22 cellular contexts compared by ENCODE assay signal in the genomic region with DNA sequence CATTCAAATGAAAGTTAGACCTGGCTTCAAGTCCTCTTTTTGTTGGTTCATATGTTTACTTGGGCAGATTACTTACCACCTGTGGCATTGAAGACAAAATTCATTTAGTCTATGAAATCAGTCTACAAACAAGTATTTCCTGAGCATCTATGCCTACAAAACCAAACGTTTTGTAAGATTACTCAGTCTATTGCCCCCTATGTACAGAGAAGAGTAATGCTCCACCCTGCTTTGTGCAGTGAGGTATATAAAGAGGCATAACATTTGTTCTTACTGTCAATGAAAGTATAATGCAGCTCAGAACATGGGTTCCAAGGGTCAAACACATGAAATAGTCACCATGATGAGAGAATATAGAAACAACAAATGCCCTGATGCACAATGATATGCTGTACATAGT.
DNase-seq lines count a peak whose midpoint lies in the region; ATAC-seq and TF ChIP-seq lines count a peak whose summit lies in the region.
"Had no signal": no experiment of that assay in that cellular context is flagged by ENCODE, and none has a peak within 500 bp of the region (broad histone marks: within the 10 kb centered on the region; RNA-seq: fewer than 3 reads in every experiment).

No MANE protein-coding gene starts in this region.

- in situ Hi-C loops in mammary epithelial cell (cut with MboI; ENCODE audit: low sequenced_read_pairs in 2 of 2) = no loop called here

- intact Hi-C loops in mammary epithelial cell (cut with micrococcal nuclease) (no loop called here), breast epithelium (cut with DNase I; ENCODE audit: low total_unique reads) (no loop called here), left ventricle myocardium inferior (cut with micrococcal nuclease) (no loop called here)

- no peak for TF ChIP-seq POLR2A in breast epithelium (IDR thresholded peaks at IDR 0.05)

- CTCF ChIA-PET in mammary epithelial cell (lab: Charles Lee; ENCODE audit: low non-redundant PET) = interaction anchor here (0.6 kb wide), 1 partner anchor 92 kb away, joined by 4 read pairs; no protein-coding TSS in a partner anchor

- 19% methylated on average over 1 of the region's 1 CpG for WGBS in mammary epithelial cell (ENCODE audit: low coverage, missing lambda C conversion rate)

- BruUV-seq in mammary epithelial cell (replicated peaks; lab: Mats Ljungman, UMichigan) = no TSS peak

- H3K9ac ChIP-seq in mammary epithelial cell (ENCODE audit: insufficient read depth, low read length) = no peak overlapping the region
- no peak overlapping the region for H3K9ac ChIP-seq in KMS-11
- H3K9ac ChIP-seq: GM23248 had no signal

- H3K36me3 ChIP-seq in mammary epithelial cell (ENCODE audit: insufficient read depth, low read length) = no peaks in the 10 kb centered on the region
- no peaks in the 10 kb centered on the region for H3K36me3 ChIP-seq in breast epithelium
- no peaks in the 10 kb centered on the region for H3K36me3 ChIP-seq in KMS-11 (ENCODE audit: insufficient read depth)
- H3K36me3 ChIP-seq in left ventricle myocardium inferior = no peaks in the 10 kb centered on the region
- H3K36me3 ChIP-seq: Peyer's patch had no signal

- H3K4me1 ChIP-seq in mammary epithelial cell (ENCODE audit: insufficient read depth, low read length) = no peaks in the 10 kb centered on the region
- H3K4me1 ChIP-seq in breast epithelium = no peaks in the 10 kb centered on the region
- H3K4me1 ChIP-seq in KMS-11 (ENCODE audit: low read depth, poor library complexity, severe bottlenecking) = no peaks in the 10 kb centered on the region
- no peaks in the 10 kb centered on the region for H3K4me1 ChIP-seq in foreskin keratinocyte
- H3K4me1 ChIP-seq in left ventricle myocardium inferior = no peaks in the 10 kb centered on the region
- H3K4me1 ChIP-seq: A549, Peyer's patch had no signal

- no peaks in the 10 kb centered on the region for H3K79me2 ChIP-seq in mammary epithelial cell (ENCODE audit: insufficient read depth, low read length)
- no peaks in the 10 kb centered on the region for H3K79me2 ChIP-seq in KMS-11 (ENCODE audit: insufficient read depth, low read depth)

- H3K27me3 ChIP-seq in mammary epithelial cell (ENCODE audit: insufficient read depth, low read length) (no peaks in the 10 kb centered on the region), breast epithelium (no peaks in the 10 kb centered on the region), KMS-11 (ENCODE audit: insufficient read depth, low read depth) (no peaks in the 10 kb centered on the region), foreskin keratinocyte (peaks cover 3% of the 10 kb centered on the region), left ventricle myocardium inferior (ENCODE audit: low read depth) (no peaks in the 10 kb centered on the region)
- H3K27me3 ChIP-seq: Peyer's patch had no signal

- no peak overlapping the region for H3K27ac ChIP-seq in mammary epithelial cell (ENCODE audit: insufficient read depth, low read depth, low read length)
- no peak overlapping the region for H3K27ac ChIP-seq in breast epithelium
- no peak overlapping the region for H3K27ac ChIP-seq in KMS-11
- no peak overlapping the region for H3K27ac ChIP-seq in foreskin keratinocyte
- H3K27ac ChIP-seq in left ventricle myocardium inferior (replicated peaks) = no peak overlapping the region
- H3K27ac ChIP-seq: A549, GM23248, HL-60, Peyer's patch had no signal

- dilution Hi-C loops in mammary epithelial cell (cut with HindIII; ENCODE audit: low sequenced_read_pairs) = no loop called here

- H3K4me3 ChIP-seq in mammary epithelial cell (replicated peaks in 1 of 3; ENCODE audit: insufficient read depth in 1 of 3, low read depth in 2 of 3, low read length in 3 of 3) = no peak overlapping the region
- H3K4me3 ChIP-seq in breast epithelium = no peak overlapping the region
- H3K4me3 ChIP-seq in KMS-11 (IDR thresholded peaks at IDR 0.05; ENCODE audit: insufficient read depth, low read depth, low read length) = no peak overlapping the region
- H3K4me3 ChIP-seq in left ventricle myocardium inferior = no peak overlapping the region
- H3K4me3 ChIP-seq: A549, GM12878, GM23248, K562, Peyer's patch had no signal

- no peak overlapping the region for H3K4me2 ChIP-seq in mammary epithelial cell (ENCODE audit: insufficient read depth, low read depth, low read length)
- no peak overlapping the region for H3K4me2 ChIP-seq in KMS-11
- H3K4me2 ChIP-seq: A549 had no signal

- no peak for ATAC-seq in foreskin keratinocyte
- ATAC-seq: A549, GM12878, K562, SK-N-SH treated with all-trans-retinoic acid at 6 μM for 48 hours had no signal

- H3K9me3 ChIP-seq in mammary epithelial cell (replicated peaks; ENCODE audit: insufficient read depth, low read length) (no peaks in the 10 kb centered on the region), breast epithelium (no peaks in the 10 kb centered on the region), left ventricle myocardium inferior (replicated peaks) (no peaks in the 10 kb centered on the region)
- H3K9me3 ChIP-seq: A549, Peyer's patch had no signal

- TF ChIP-seq CTCF in mammary epithelial cell (conservative IDR thresholded peaks at IDR 0.05 in 1 of 2, IDR thresholded peaks at IDR 0.05 in 1 of 2; ENCODE audit: extremely low read depth in 1 of 2, insufficient read depth in 1 of 2, low read depth in 1 of 2, low read length in 2 of 2) (peak; percentile 11 to 23), breast epithelium (IDR thresholded peaks at IDR 0.05) (no peak), KMS-11 (conservative IDR thresholded peaks at IDR 0.05; ENCODE audit: low read depth, low read length) (0 out of 2 replicates have a peak, but pooled peaks have one; percentile 18), foreskin keratinocyte (conservative IDR thresholded peaks at IDR 0.05) (peak; percentile 28), left ventricle myocardium inferior (IDR thresholded peaks at IDR 0.05; ENCODE audit: borderline replicate concordance) (no peak)

- no peaks in the 10 kb centered on the region for H4K20me1 ChIP-seq in mammary epithelial cell (ENCODE audit: insufficient read depth, low read length)
- H4K20me1 ChIP-seq in KMS-11 (ENCODE audit: insufficient read depth) = no peaks in the 10 kb centered on the region

- DNase-seq in mammary epithelial cell (no peak), breast epithelium (ENCODE audit: low spot score in 2 of 2) (no peak), foreskin keratinocyte (no peak), left ventricle myocardium inferior (no peak), T-helper 9 cell (no peak), AG08395 (ENCODE audit: low spot score) (no peak)
- DNase-seq in stimulated activated CD4-positive, alpha-beta T cell treated with anti-CD3 and anti-CD28 coated beads, Interleukin-12 subunit alpha, Interleukin-12 subunit beta, amount 100 ng/mL, for 4 hours = no peak
- DNase-seq: Calu3; CD4-positive, CD25-positive, alpha-beta regulatory T cell; GM23248; MM.1S; NCI-H1105 treated with DMSO at 0.1 percent for 48 hours; NCI-H187 treated with DMSO at 0.1 percent for 48 hours; NCI-H446; Peyer's patch; Right ventricle myocardium superior had no signal

- H2AFZ ChIP-seq in mammary epithelial cell (ENCODE audit: low read depth, low read length) (no peak overlapping the region), KMS-11 (ENCODE audit: low read depth) (no peak overlapping the region)
- H2AFZ ChIP-seq: GM23248 had no signal

Comparison
In these comparisons a context has a peak if more than half of its experiments do, and no peak if none do; other contexts are left out.
1. CTCF ChIP-seq: peak in mammary epithelial cell (2 of 2), KMS-11 (single experiment) and foreskin keratinocyte (single experiment); none in breast epithelium (0 of 3) and left ventricle myocardium inferior (single experiment).